ENCODE assay signal across 7 cellular contexts in genomic region chr7:69335331-69335730, GRCh38.
"Had no signal": no experiment of that assay in that cellular context is flagged by ENCODE, and none has a peak within 500 bp of the region (broad histone marks: within the 10 kb centered on the region; RNA-seq: fewer than 3 reads in every experiment).

No MANE protein-coding gene starts in this region.

- H3K4me3 Mint-ChIP-seq: HFFc6, IgD-negative memory B cell had no signal

- H3K4me1 Mint-ChIP-seq: IgD-negative memory B cell had no signal

- ATAC-seq: HCT116, HepG2 had no signal

- H3K36me3 Mint-ChIP-seq: IgD-negative memory B cell had no signal

- H3K27me3 Mint-ChIP-seq: IgD-negative memory B cell had no signal

- DNase-seq: GOT3, H7, HFFc6, KBM-7 had no signal

- H3K27ac Mint-ChIP-seq: HFFc6, IgD-negative memory B cell had no signal
